Comparison of ENCODE assay signal across 20 cellular contexts in genomic region chr5:87741891-87742290, GRCh38.
"Had no signal": no experiment of that assay in that cellular context is flagged by ENCODE, and none has a peak within 500 bp of the region (broad histone marks: within the 10 kb centered on the region; RNA-seq: fewer than 3 reads in every experiment).

No MANE protein-coding gene starts in this region.

- H3K27ac Mint-ChIP-seq: dendritic cell treated with granulocyte-macrophage colony-stimulating factor and Interleukin-4, amounts not matched to agents 40 ng/mL and 50 ng/mL, for 4 days; effector memory CD8-positive, alpha-beta T cell; naive thymus-derived CD8-positive, alpha-beta T cell; progenitor cell of endocrine pancreas; stimulated activated naive B cell treated with anti-CD40 and anti-IgM and Interleukin-4, amounts not matched to agents 10 μg/mL and 1 μg/mL and 100 μg/mL, for 72 hours; stimulated activated naive CD8-positive, alpha-beta T cell treated with anti-CD3 and anti-CD28 coated beads, Interleukin-15, amount 100 ng/mL, for 72 hours had no signal

- H3K4me3 ChIP-seq: esophagus squamous epithelium, gastroesophageal sphincter, mucosa of descending colon, pancreas, testis, tibial nerve, upper lobe of right lung, vagina had no signal

- H3K27ac ChIP-seq: esophagus squamous epithelium, gastroesophageal sphincter, pancreas, testis, tibial nerve, upper lobe of right lung, vagina had no signal

- H3K27me3 ChIP-seq: esophagus squamous epithelium, gastroesophageal sphincter, pancreas, testis, tibial nerve, upper lobe of right lung, vagina had no signal

- H3K27me3 Mint-ChIP-seq: dendritic cell treated with granulocyte-macrophage colony-stimulating factor and Interleukin-4, amounts not matched to agents 40 ng/mL and 50 ng/mL, for 4 days; progenitor cell of endocrine pancreas; stimulated activated naive CD8-positive, alpha-beta T cell treated with anti-CD3 and anti-CD28 coated beads, Interleukin-15, amount 100 ng/mL, for 72 hours had no signal

- ATAC-seq: effector memory CD8-positive, alpha-beta T cell; gastroesophageal sphincter; mucosa of descending colon; naive thymus-derived CD8-positive, alpha-beta T cell; pancreas; sciatic nerve; stimulated activated naive B cell treated with anti-CD40 and anti-IgM and Interleukin-4, amounts not matched to agents 10 μg/mL and 1 μg/mL and 100 μg/mL, for 72 hours; stimulated activated naive CD8-positive, alpha-beta T cell treated with anti-CD3 and anti-CD28 coated beads, Interleukin-15, amount 100 ng/mL, for 72 hours; upper lobe of right lung had no signal

- H3K4me1 ChIP-seq: esophagus squamous epithelium, gastroesophageal sphincter, pancreas, testis, tibial nerve, upper lobe of right lung, vagina had no signal

- H3K36me3 ChIP-seq: esophagus squamous epithelium, gastroesophageal sphincter, pancreas, tibial nerve, upper lobe of right lung, vagina had no signal

- H3K36me3 Mint-ChIP-seq: naive thymus-derived CD8-positive, alpha-beta T cell; stimulated activated naive B cell treated with anti-CD40 and anti-IgM and Interleukin-4, amounts not matched to agents 10 μg/mL and 1 μg/mL and 100 μg/mL, for 72 hours had no signal

- H3K9me3 Mint-ChIP-seq: dendritic cell treated with granulocyte-macrophage colony-stimulating factor and Interleukin-4, amounts not matched to agents 40 ng/mL and 50 ng/mL, for 4 days; effector memory CD8-positive, alpha-beta T cell; naive thymus-derived CD8-positive, alpha-beta T cell; stimulated activated naive B cell treated with anti-CD40 and anti-IgM and Interleukin-4, amounts not matched to agents 10 μg/mL and 1 μg/mL and 100 μg/mL, for 72 hours; stimulated activated naive CD8-positive, alpha-beta T cell treated with anti-CD3 and anti-CD28 coated beads, Interleukin-15, amount 100 ng/mL, for 72 hours had no signal

- H3K4me3 Mint-ChIP-seq: dendritic cell treated with granulocyte-macrophage colony-stimulating factor and Interleukin-4, amounts not matched to agents 40 ng/mL and 50 ng/mL, for 4 days; effector memory CD8-positive, alpha-beta T cell; naive thymus-derived CD8-positive, alpha-beta T cell; stimulated activated naive B cell treated with anti-CD40 and anti-IgM and Interleukin-4, amounts not matched to agents 10 μg/mL and 1 μg/mL and 100 μg/mL, for 72 hours; stimulated activated naive CD8-positive, alpha-beta T cell treated with anti-CD3 and anti-CD28 coated beads, Interleukin-15, amount 100 ng/mL, for 72 hours had no signal

- H3K4me1 Mint-ChIP-seq: naive thymus-derived CD8-positive, alpha-beta T cell; stimulated activated naive B cell treated with anti-CD40 and anti-IgM and Interleukin-4, amounts not matched to agents 10 μg/mL and 1 μg/mL and 100 μg/mL, for 72 hours; stimulated activated naive CD8-positive, alpha-beta T cell treated with anti-CD3 and anti-CD28 coated beads, Interleukin-15, amount 100 ng/mL, for 72 hours had no signal

- H3K9me3 ChIP-seq: esophagus squamous epithelium, gastroesophageal sphincter, mucosa of descending colon, pancreas, testis, tibial nerve, upper lobe of right lung, vagina had no signal

- DNase-seq: effector memory CD8-positive, alpha-beta T cell; esophagus squamous epithelium; foreskin fibroblast; glutamatergic neuron; mucosa of descending colon; naive thymus-derived CD8-positive, alpha-beta T cell; occipital lobe; pancreas; stimulated activated CD4-positive, alpha-beta T cell treated with anti-CD3 and anti-CD28 coated beads, Interleukin-2, amount 100 ng/mL, for 24 hours; stimulated activated CD4-positive, alpha-beta T cell treated with anti-CD3 and anti-CD28 coated beads, Interleukin-4, amount 100 ng/mL, for 4 hours; stimulated activated naive B cell treated with anti-CD40 and anti-IgM and Interleukin-4, amounts not matched to agents 10 μg/mL and 1 μg/mL and 100 μg/mL, for 72 hours; stimulated activated naive CD8-positive, alpha-beta T cell treated with anti-CD3 and anti-CD28 coated beads, Interleukin-15, amount 100 ng/mL, for 72 hours; testis; upper lobe of right lung had no signal
